ENCODE assay signal across 21 cellular contexts in the genomic region with DNA sequence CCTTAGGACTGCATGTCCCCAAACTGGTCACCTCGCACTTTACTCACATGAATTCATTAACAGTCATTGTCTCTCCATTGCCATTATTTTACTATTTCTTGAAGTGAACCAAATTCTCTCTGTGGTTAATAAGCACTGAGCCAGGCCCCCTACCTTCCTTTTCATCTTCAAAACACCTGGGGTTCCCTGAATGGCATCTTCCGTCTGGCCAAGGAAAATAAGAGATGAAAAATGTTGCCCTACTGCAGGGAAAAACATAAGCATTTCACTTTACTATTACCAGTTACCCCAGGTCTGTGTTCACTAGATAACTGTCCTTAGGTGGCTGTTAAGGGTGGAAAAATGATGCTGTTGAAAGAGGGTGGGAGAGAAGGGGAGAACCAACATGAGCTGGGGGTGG. TPM values are rescaled to one million over a fixed set of nuclear protein-coding genes. Genes with fewer than 3 reads are reported as not detected.
A peak's percentile ranks its signal among the peaks of the same experiment; 100 is the strongest.
DNase-seq lines count a peak whose midpoint lies in the region; ATAC-seq and TF ChIP-seq lines count a peak whose summit lies in the region.
"Had no signal": no experiment of that assay in that cellular context is flagged by ENCODE, and none has a peak within 500 bp of the region (broad histone marks: within the 10 kb centered on the region; RNA-seq: fewer than 3 reads in every experiment).

No MANE protein-coding gene starts in this region.

- H3K36me3 ChIP-seq in iPS-15b (ENCODE audit: control insufficient read depth, insufficient read depth, low read length) = no peaks in the 10 kb centered on the region
- H3K36me3 ChIP-seq in esophagus muscularis mucosa = no peaks in the 10 kb centered on the region

- peaks cover 18% of the 10 kb centered on the region for H3K4me1 Mint-ChIP-seq in activated naive CD8-positive, alpha-beta T cell (ENCODE audit: low read depth)
- peaks cover 17% of the 10 kb centered on the region for H3K4me1 Mint-ChIP-seq in activated naive CD8-positive, alpha-beta T cell treated with anti-CD3 and anti-CD28 coated beads, Interleukin-2, amount 50 U/mL, for 24 hours

- H3K27me3 ChIP-seq in iPS-15b (ENCODE audit: control insufficient read depth, insufficient read depth, low read length) = peaks cover 98% of the 10 kb centered on the region
- H3K27me3 ChIP-seq in esophagus muscularis mucosa = peaks cover 4 to 90% (median 42%) of the 10 kb centered on the region in 4 donors

- no peaks in the 10 kb centered on the region for H3K9me3 Mint-ChIP-seq in activated naive CD8-positive, alpha-beta T cell (ENCODE audit: low read depth)
- no peaks in the 10 kb centered on the region for H3K9me3 Mint-ChIP-seq in activated naive CD8-positive, alpha-beta T cell treated with anti-CD3 and anti-CD28 coated beads, Interleukin-2, amount 50 U/mL, for 24 hours
- H3K9me3 Mint-ChIP-seq: CD4-positive, alpha-beta T cell had no signal

- peak in 2 of 3 experiments; percentile 48 to 65 for DNase-seq in NCI-H1417 (lab: John Stamatoyannopoulos, UW)
- DNase-seq in NCI-H1417 treated with DMSO at 0.1 percent for 48 hours (lab: John Stamatoyannopoulos, UW) = no peak
- no peak for DNase-seq in activated naive CD8-positive, alpha-beta T cell treated with anti-CD3 and anti-CD28 coated beads, Interleukin-2, amount 50 U/mL, for 24 hours
- DNase-seq in esophagus muscularis mucosa (ENCODE audit: extremely low spot score) = no peak
- DNase-seq in NCI-H82 treated with DMSO at 0.1 percent for 48 hours (lab: John Stamatoyannopoulos, UW; ENCODE audit: unreplicated experiment) = no peak
- DNase-seq in MV-4-11 (lab: John Stamatoyannopoulos, UW) = no peak
- DNase-seq: CD4-positive, alpha-beta T cell; DMS153; GDM1; HCEC 1CT; NCI-H1436 treated with DMSO at 0.1 percent for 48 hours; NCI-H2029; NCI-H446; NCI-H526 treated with DMSO at 0.1 percent for 48 hours had no signal

- no peak for TF ChIP-seq EP300 in esophagus muscularis mucosa (IDR thresholded peaks at IDR 0.05)

- H3K9ac ChIP-seq in iPS-15b (ENCODE audit: low read depth, low read length) = no peak overlapping the region
- H3K9ac ChIP-seq: KMS-11 had no signal

- H3K9me3 ChIP-seq in iPS-15b (ENCODE audit: control insufficient read depth, insufficient read depth, low read length) (no peaks in the 10 kb centered on the region), esophagus muscularis mucosa (no peaks in the 10 kb centered on the region)

- H3K27ac Mint-ChIP-seq in activated naive CD8-positive, alpha-beta T cell = no peak overlapping the region
- no peak overlapping the region for H3K27ac Mint-ChIP-seq in activated naive CD8-positive, alpha-beta T cell treated with anti-CD3 and anti-CD28 coated beads, Interleukin-2, amount 50 U/mL, for 24 hours
- H3K27ac Mint-ChIP-seq: CD4-positive, alpha-beta T cell had no signal

- TF ChIP-seq CTCF in esophagus muscularis mucosa (IDR thresholded peaks at IDR 0.05) = no peak

- intact Hi-C loops in esophagus muscularis mucosa (cut with DNase I) = no loop called here

- H3K4me3 ChIP-seq in iPS-15b (ENCODE audit: low read depth, low read length) (peak overlapping the region; percentile 39), esophagus muscularis mucosa (no peak overlapping the region)

- H3K27me3 Mint-ChIP-seq in activated naive CD8-positive, alpha-beta T cell = peaks cover 60% of the 10 kb centered on the region
- peaks cover 72% of the 10 kb centered on the region for H3K27me3 Mint-ChIP-seq in activated naive CD8-positive, alpha-beta T cell treated with anti-CD3 and anti-CD28 coated beads, Interleukin-2, amount 50 U/mL, for 24 hours

- no peak for ATAC-seq in activated naive CD8-positive, alpha-beta T cell treated with anti-CD3 and anti-CD28 coated beads, Interleukin-2, amount 50 U/mL, for 24 hours
- ATAC-seq: Right ventricle myocardium inferior had no signal

- WGBS in esophagus muscularis mucosa = 11% methylated on average over 2 of the region's 2 CpGs

- H3K4me1 ChIP-seq in iPS-15b (ENCODE audit: control insufficient read depth, insufficient read depth, low read length) = peaks cover 7% of the 10 kb centered on the region
- H3K4me1 ChIP-seq in esophagus muscularis mucosa = peaks cover 7 to 25% (median 17%) of the 10 kb centered on the region in 4 donors

- no peak for TF ChIP-seq POLR2A in esophagus muscularis mucosa (IDR thresholded peaks at IDR 0.05; ENCODE audit: low read depth)

- no peaks in the 10 kb centered on the region for H3K36me3 Mint-ChIP-seq in activated naive CD8-positive, alpha-beta T cell
- H3K36me3 Mint-ChIP-seq in activated naive CD8-positive, alpha-beta T cell treated with anti-CD3 and anti-CD28 coated beads, Interleukin-2, amount 50 U/mL, for 24 hours (ENCODE audit: low read depth) = no peaks in the 10 kb centered on the region

- H3K27ac ChIP-seq in esophagus muscularis mucosa (replicated peaks in 1 of 4) = no peak overlapping the region
- H3K27ac ChIP-seq: 22Rv1, HL-60, KMS-11 had no signal

- H3K4me3 Mint-ChIP-seq in activated naive CD8-positive, alpha-beta T cell = peak overlapping the region; percentile 30
- no peak overlapping the region for H3K4me3 Mint-ChIP-seq in activated naive CD8-positive, alpha-beta T cell treated with anti-CD3 and anti-CD28 coated beads, Interleukin-2, amount 50 U/mL, for 24 hours

RNA-seq across cellular contexts. Expression of a gene that starts 10.0 kb away (rescaled TPM):
- not detected for total RNA-seq in esophagus muscularis mucosa
- total RNA-seq: CD4-positive, alpha-beta T cell; OCI-LY7; Right ventricle myocardium inferior had no signal

Comparison
In these comparisons a context has a peak if more than half of its experiments do, and no peak if none do; other contexts are left out.
1. DNase-seq: peak in NCI-H1417 (2 of 3); none in NCI-H1417 treated with DMSO at 0.1 percent for 48 hours (single experiment), activated naive CD8-positive, alpha-beta T cell treated with anti-CD3 and anti-CD28 coated beads, Interleukin-2, amount 50 U/mL, for 24 hours (single experiment), esophagus muscularis mucosa (single experiment), NCI-H82 treated with DMSO at 0.1 percent for 48 hours (single experiment) and MV-4-11 (single experiment).